In genomic region chr2:206241767-206242166, GRCh38 we compare ENCODE assay signal across 35 cellular contexts. TPM values are rescaled to one million over a fixed set of nuclear protein-coding genes. Genes with fewer than 3 reads are reported as not detected.
DNase-seq lines count a peak whose midpoint lies in the region; ATAC-seq and TF ChIP-seq lines count a peak whose summit lies in the region.
"Had no signal": no experiment of that assay in that cellular context is flagged by ENCODE, and none has a peak within 500 bp of the region (broad histone marks: within the 10 kb centered on the region; RNA-seq: fewer than 3 reads in every experiment).

No MANE protein-coding gene starts in this region.

- TF ChIP-seq CTCF in HFFc6 (IDR thresholded peaks at IDR 0.05) (no peak), coronary artery (IDR thresholded peaks at IDR 0.05) (no peak), omental fat pad (IDR thresholded peaks at IDR 0.05) (no peak)

- H3K4me3 ChIP-seq in coronary artery: no peak overlapping the region
- H3K4me3 ChIP-seq: breast epithelium, gastrocnemius medialis, hepatocyte, ovary, smooth muscle cell, stomach, thyroid gland had no signal

- no peak overlapping the region for H3K27ac Mint-ChIP-seq in HFFc6
- H3K27ac Mint-ChIP-seq in stimulated activated effector memory CD8-positive, alpha-beta T cell treated with anti-CD3 and anti-CD28 coated beads, Interleukin-12 subunit alpha, Interleukin-12 subunit beta, amount 100 ng/mL, for 72 hours: no peak overlapping the region
- H3K27ac Mint-ChIP-seq: activated CD4-positive, alpha-beta T cell treated with anti-CD3 and anti-CD28 coated beads for 36 hours; activated CD8-positive, alpha-beta T cell treated with anti-CD3 and anti-CD28 coated beads, Interleukin-2, amount 10 ng/mL, durations not matched to agents 7 days and 5 days; activated naive CD4-positive, alpha-beta T cell treated with anti-CD3 and anti-CD28 coated beads, Interleukin-2, amount 50 U/mL, for 24 hours; activated T-helper 2 cell treated with anti-CD3 and anti-CD28 coated beads, Interferon-gamma antibody, Interleukin-2, Interleukin-4, amounts not matched to agents 10 μg/mL and 5 μg/mL and 100 μg/mL, durations not matched to agents 14 hours and 24 hours and 36 hours; CD4-positive, alpha-beta memory T cell; mesothelial cell of epicardium; naive thymus-derived CD4-positive, alpha-beta T cell; T-helper 2 cell treated with Interferon-gamma antibody and Interleukin-4, amounts not matched to agents 5 μg/mL and 100 μg/mL, for 36 hours had no signal

- H3K4me3 Mint-ChIP-seq in HFFc6: no peak overlapping the region
- no peak overlapping the region for H3K4me3 Mint-ChIP-seq in stimulated activated effector memory CD8-positive, alpha-beta T cell treated with anti-CD3 and anti-CD28 coated beads, Interleukin-12 subunit alpha, Interleukin-12 subunit beta, amount 100 ng/mL, for 72 hours
- H3K4me3 Mint-ChIP-seq: activated CD4-positive, alpha-beta T cell treated with anti-CD3 and anti-CD28 coated beads for 36 hours; activated CD8-positive, alpha-beta T cell treated with anti-CD3 and anti-CD28 coated beads, Interleukin-2, amount 10 ng/mL, durations not matched to agents 7 days and 5 days; activated naive CD4-positive, alpha-beta T cell treated with anti-CD3 and anti-CD28 coated beads, Interleukin-2, amount 50 U/mL, for 24 hours; CD4-positive, alpha-beta memory T cell; mesothelial cell of epicardium; naive thymus-derived CD4-positive, alpha-beta T cell; T-helper 2 cell treated with Interferon-gamma antibody and Interleukin-4, amounts not matched to agents 5 μg/mL and 100 μg/mL, for 36 hours had no signal

- no peaks in the 10 kb centered on the region for H3K9me3 Mint-ChIP-seq in HFFc6
- no peaks in the 10 kb centered on the region for H3K9me3 Mint-ChIP-seq in stimulated activated effector memory CD8-positive, alpha-beta T cell treated with anti-CD3 and anti-CD28 coated beads, Interleukin-12 subunit alpha, Interleukin-12 subunit beta, amount 100 ng/mL, for 72 hours
- H3K9me3 Mint-ChIP-seq: activated naive CD4-positive, alpha-beta T cell treated with anti-CD3 and anti-CD28 coated beads, Interleukin-2, amount 50 U/mL, for 24 hours; activated T-helper 2 cell treated with anti-CD3 and anti-CD28 coated beads, Interferon-gamma antibody, Interleukin-2, Interleukin-4, amounts not matched to agents 10 μg/mL and 5 μg/mL and 100 μg/mL, durations not matched to agents 14 hours and 24 hours and 36 hours; CD4-positive, alpha-beta memory T cell; mesothelial cell of epicardium; naive thymus-derived CD4-positive, alpha-beta T cell; T-helper 2 cell treated with Interferon-gamma antibody and Interleukin-4, amounts not matched to agents 5 μg/mL and 100 μg/mL, for 36 hours had no signal

- no peak for ATAC-seq in omental fat pad (ENCODE audit: low FRiP score)
- no peak for ATAC-seq in HG02759 (IDR thresholded peaks at IDR 0.05; ENCODE audit: unreplicated experiment)
- ATAC-seq in stimulated activated effector memory CD8-positive, alpha-beta T cell treated with anti-CD3 and anti-CD28 coated beads, Interleukin-12 subunit alpha, Interleukin-12 subunit beta, amount 100 ng/mL, for 72 hours: no peak
- ATAC-seq: activated CD4-positive, alpha-beta T cell treated with anti-CD3 and anti-CD28 coated beads for 36 hours; activated CD8-positive, alpha-beta T cell treated with anti-CD3 and anti-CD28 coated beads, Interleukin-2, amount 10 ng/mL, durations not matched to agents 7 days and 5 days; gastrocnemius medialis; left lobe of liver; naive thymus-derived CD4-positive, alpha-beta T cell had no signal

- peak; percentile 66 for DNase-seq in DMS 273 (lab: John Stamatoyannopoulos, UW; ENCODE audit: unreplicated experiment)
- peak; percentile 2 for DNase-seq in HFFc6
- peak; percentile 38 for DNase-seq in SK-N-DZ (ENCODE audit: low spot score)
- peak; percentile 67 for DNase-seq in myocyte (ENCODE audit: low read depth)
- no peak for DNase-seq in coronary artery (ENCODE audit: low spot score)
- no peak for DNase-seq in omental fat pad (ENCODE audit: low spot score)
- DNase-seq in stimulated activated effector memory CD8-positive, alpha-beta T cell treated with anti-CD3 and anti-CD28 coated beads, Interleukin-12 subunit alpha, Interleukin-12 subunit beta, amount 100 ng/mL, for 72 hours (ENCODE audit: low spot score in 2 of 2): no peak
- DNase-seq: activated CD4-positive, alpha-beta T cell treated with anti-CD3 and anti-CD28 coated beads for 36 hours; activated CD8-positive, alpha-beta T cell treated with anti-CD3 and anti-CD28 coated beads, Interleukin-2, amount 10 ng/mL, durations not matched to agents 7 days and 5 days; amygdala; CD4-positive, alpha-beta memory T cell; DMS53; effector CD4-positive, alpha-beta T cell; gastrocnemius medialis; GF-D8; Karpas-422; naive thymus-derived CD4-positive, alpha-beta T cell; NCI-H226; NCI-H774; ovary; stimulated activated CD4-positive, alpha-beta T cell treated with anti-CD3 and anti-CD28 coated beads, Interleukin-1b, Interleukin-23, amount 100 ng/mL, for 48 hours; stimulated activated CD8-positive, alpha-beta memory T cell treated with anti-CD3 and anti-CD28 coated beads, Interleukin-4, amount 100 ng/mL, for 48 hours; stomach; thyroid gland had no signal

- H3K4me1 Mint-ChIP-seq in HFFc6 (ENCODE audit: low read depth): no peaks in the 10 kb centered on the region
- no peaks in the 10 kb centered on the region for H3K4me1 Mint-ChIP-seq in stimulated activated effector memory CD8-positive, alpha-beta T cell treated with anti-CD3 and anti-CD28 coated beads, Interleukin-12 subunit alpha, Interleukin-12 subunit beta, amount 100 ng/mL, for 72 hours
- H3K4me1 Mint-ChIP-seq: activated CD4-positive, alpha-beta T cell treated with anti-CD3 and anti-CD28 coated beads for 36 hours; activated naive CD4-positive, alpha-beta T cell treated with anti-CD3 and anti-CD28 coated beads, Interleukin-2, amount 50 U/mL, for 24 hours; naive thymus-derived CD4-positive, alpha-beta T cell had no signal

- H3K27ac ChIP-seq in coronary artery: no peak overlapping the region
- H3K27ac ChIP-seq: breast epithelium, epithelial cell of prostate, gastrocnemius medialis, hepatocyte, HL-60, ovary, stomach, thyroid gland had no signal

- peaks cover 5% of the 10 kb centered on the region; the same call in 1 of the 2 replicates for H3K27me3 Mint-ChIP-seq in HFFc6 (ENCODE audit: insufficient read depth)

- no peaks in the 10 kb centered on the region for H3K36me3 Mint-ChIP-seq in HFFc6 (ENCODE audit: low read depth)
- H3K36me3 Mint-ChIP-seq in stimulated activated effector memory CD8-positive, alpha-beta T cell treated with anti-CD3 and anti-CD28 coated beads, Interleukin-12 subunit alpha, Interleukin-12 subunit beta, amount 100 ng/mL, for 72 hours: no peaks in the 10 kb centered on the region
- H3K36me3 Mint-ChIP-seq: activated naive CD4-positive, alpha-beta T cell treated with anti-CD3 and anti-CD28 coated beads, Interleukin-2, amount 50 U/mL, for 24 hours; CD4-positive, alpha-beta memory T cell; mesothelial cell of epicardium; naive thymus-derived CD4-positive, alpha-beta T cell had no signal

RNA-seq across cellular contexts. Expression of gene ZDBF2, which starts 32.7 kb away (rescaled TPM):
- total RNA-seq in HFFc6 (2021; fragmentation: NEBNext Ultra II Directional; extraction: Animal tissue kit (Norgen Biotek cat#: 25700)): 10 to 100 TPM; 11.4 to 15.4 (median 12.9) TPM
- 12.0 and 13.9 TPM in 2 replicates for polyA plus RNA-seq in SK-N-DZ (2014; cell fraction: cytosol; rRNA removed)
- 18.0 and 19.1 TPM in 2 replicates for polyA plus RNA-seq in SK-N-DZ (2014; cell fraction: nucleus; rRNA removed)
- total RNA-seq in myocyte: 23.4 and 30.1 TPM in 2 replicates
- polyA plus RNA-seq in myocyte (2012): 4.6 TPM
- 10 to 100 TPM in 2 of 4 donors, 1 to 10 TPM in 2; 8.4 to 25.4 (median 10.7) TPM for total RNA-seq in omental fat pad

Comparison
In these comparisons a context has a peak if more than half of its experiments do, and no peak if none do; other contexts are left out.
1. DNase-seq: peak in DMS 273 (single experiment), HFFc6 (single experiment), SK-N-DZ (single experiment) and myocyte (single experiment); none in coronary artery (single experiment), omental fat pad (single experiment) and stimulated activated effector memory CD8-positive, alpha-beta T cell treated with anti-CD3 and anti-CD28 coated beads, Interleukin-12 subunit alpha, Interleukin-12 subunit beta, amount 100 ng/mL, for 72 hours (0 of 2).